10 cellular contexts compared by ENCODE assay signal in genomic region chr12:96233941-96234461, GRCh38. TPM values are rescaled to one million over a fixed set of nuclear protein-coding genes. Genes with fewer than 3 reads are reported as not detected.
DNase-seq lines count a peak whose midpoint lies in the region; ATAC-seq, FAIRE-seq and TF ChIP-seq lines count a peak whose summit lies in the region.
"Had no signal": no experiment of that assay in that cellular context is flagged by ENCODE, and none has a peak within 500 bp of the region (broad histone marks: within the 10 kb centered on the region; RNA-seq: fewer than 3 reads in every experiment).

No MANE protein-coding gene starts in this region.

- H3K4me3 Mint-ChIP-seq in activated T-cell treated with anti-CD3 and anti-CD28 coated beads, Interleukin-2, amount 50 U/mL, for 72 hours = no peak overlapping the region

- no peaks in the 10 kb centered on the region for H3K9me3 Mint-ChIP-seq in activated T-cell treated with anti-CD3 and anti-CD28 coated beads, Interleukin-2, amount 50 U/mL, for 72 hours

- TF ChIP-seq EP300 in SK-N-SH (IDR thresholded peaks at IDR 0.05; ENCODE audit: borderline replicate concordance in 1 of 2, low read depth in 1 of 2, low read length in 1 of 2) (no peak), ovary (IDR thresholded peaks at IDR 0.05) (peak; percentile 76)

- TF ChIP-seq RAD21 in SK-N-SH (IDR thresholded peaks at IDR 0.05; ENCODE audit: low read length) = no peak

- no peak for FAIRE-seq in GM12891 (lab: Jason Lieb, UNC)

- POLR2A ChIA-PET in BJ (lab: Charles Lee) (no interaction called here), SK-N-SH (lab: Yijun Ruan, JAX) (interaction anchor here (0.5 kb wide), 1 partner anchor 119 kb away, joined by 4 read pairs; no protein-coding TSS in a partner anchor)

- ATAC-seq in activated T-cell treated with anti-CD3 and anti-CD28 coated beads, Interleukin-2, amount 50 U/mL, for 72 hours (replicated peaks in 1 of 2) = no peak
- no peak for ATAC-seq in HG03097 (IDR thresholded peaks at IDR 0.05; ENCODE audit: low FRiP score, unreplicated experiment)

- H3K79me2 ChIP-seq in SK-N-SH (ENCODE audit: insufficient read depth) = peaks cover 90% of the 10 kb centered on the region

- H3K27me3 ChIP-seq in BJ (ENCODE audit: control insufficient read depth, insufficient read depth, low read length) (no peaks in the 10 kb centered on the region), SK-N-SH (ENCODE audit: insufficient read depth) (no peaks in the 10 kb centered on the region), ovary (no peaks in the 10 kb centered on the region)
- H3K27me3 ChIP-seq: neutrophil had no signal

- no peaks in the 10 kb centered on the region for H3K27me3 Mint-ChIP-seq in activated T-cell treated with anti-CD3 and anti-CD28 coated beads, Interleukin-2, amount 50 U/mL, for 72 hours (ENCODE audit: low read depth)

- H3K36me3 Mint-ChIP-seq in activated T-cell treated with anti-CD3 and anti-CD28 coated beads, Interleukin-2, amount 50 U/mL, for 72 hours (ENCODE audit: insufficient read depth in 2 of 2) = peaks cover 4 to 21% of the 10 kb centered on the region in 2 donors

- H3K9me2 ChIP-seq in SK-N-SH = no peaks in the 10 kb centered on the region

- CTCF ChIA-PET in BJ (lab: Yijun Ruan, JAX) (interaction anchor here (0.6 to 2.2 kb wide), 7 partner anchors 14 to 283 kb away, joined by 3 to 5 read pairs (median 4); no protein-coding TSS in a partner anchor), SK-N-SH (lab: Yijun Ruan, JAX) (interaction anchor here (1.0 to 1.9 kb wide), 3 partner anchors 19 to 192 kb away, joined by 3 to 6 read pairs (median 5); no protein-coding TSS in a partner anchor)

- no peak overlapping the region for H3K4me3 ChIP-seq in BJ (ENCODE audit: low read depth, low read length)
- H3K4me3 ChIP-seq in SK-N-SH (ENCODE audit: low read depth in 2 of 2, low read length in 1 of 2) = no peak overlapping the region
- H3K4me3 ChIP-seq in fibroblast of villous mesenchyme (ENCODE audit: low read depth, low read length) = no peak overlapping the region
- no peak overlapping the region for H3K4me3 ChIP-seq in ovary

- TF ChIP-seq CTCF in BJ (IDR thresholded peaks at IDR 0.05; ENCODE audit: insufficient read depth, low read depth, low read length) (no peak), SK-N-SH (IDR thresholded peaks at IDR 0.05) (no peak), fibroblast of villous mesenchyme (IDR thresholded peaks at IDR 0.05; ENCODE audit: insufficient read depth, low read depth, low read length) (no peak), ovary (IDR thresholded peaks at IDR 0.05) (no peak)

- H3K9ac ChIP-seq in SK-N-SH = no peak overlapping the region

- H3K27ac Mint-ChIP-seq in activated T-cell treated with anti-CD3 and anti-CD28 coated beads, Interleukin-2, amount 50 U/mL, for 72 hours = no peak overlapping the region

- DNase-seq in BJ (ENCODE audit: low read depth) = peak; percentile 83
- DNase-seq in SK-N-SH = peak; percentile 53
- peak; percentile 82 for DNase-seq in fibroblast of villous mesenchyme (ENCODE audit: low read depth)
- peak; percentile 85 to 95 (median 93) for DNase-seq in ovary
- DNase-seq in GM12891 (ENCODE audit: insufficient read length, low spot score) = no peak
- no peak for DNase-seq in activated T-cell treated with anti-CD3 and anti-CD28 coated beads, Interleukin-2, amount 50 U/mL, for 72 hours
- DNase-seq in erythroblast (lab: John Stamatoyannopoulos, UW) = no peak
- DNase-seq: activated effector memory CD4-positive, alpha-beta T cell treated with anti-CD3 and anti-CD28 coated beads, Interleukin-2, amount 50 U/mL, for 16 hours had no signal

- H3K27ac ChIP-seq in SK-N-SH (ENCODE audit: low read depth in 2 of 2, low read length in 1 of 2) = no peak overlapping the region
- H3K27ac ChIP-seq in ovary = peak overlapping the region in 1 of 2 donors; percentile 61
- H3K27ac ChIP-seq: neutrophil had no signal

- H3K9me3 ChIP-seq in SK-N-SH = no peaks in the 10 kb centered on the region
- H3K9me3 ChIP-seq in ovary = no peaks in the 10 kb centered on the region
- H3K9me3 ChIP-seq: neutrophil had no signal

- H3K36me3 ChIP-seq in BJ (ENCODE audit: control insufficient read depth, insufficient read depth, low read length) (no peaks in the 10 kb centered on the region), SK-N-SH (replicated peaks in 1 of 2; ENCODE audit: control insufficient read depth in 1 of 2, insufficient read depth in 2 of 2, low read length in 1 of 2) (peaks cover 0 to 18% of the 10 kb centered on the region in 2 experiments), ovary (no peaks in the 10 kb centered on the region)
- H3K36me3 ChIP-seq: neutrophil had no signal

- peaks cover 95% of the 10 kb centered on the region for H4K20me1 ChIP-seq in SK-N-SH (ENCODE audit: insufficient read depth)

- H2AFZ ChIP-seq in SK-N-SH (ENCODE audit: low read depth) = no peak overlapping the region

- no peak overlapping the region for H3K4me2 ChIP-seq in SK-N-SH

- H3K4me1 Mint-ChIP-seq in activated T-cell treated with anti-CD3 and anti-CD28 coated beads, Interleukin-2, amount 50 U/mL, for 72 hours (ENCODE audit: low read depth) = peaks cover 47% of the 10 kb centered on the region

- peaks cover 18% of the 10 kb centered on the region for H3F3A ChIP-seq in SK-N-SH (replicated peaks; ENCODE audit: insufficient read depth)

- peaks cover 17 to 30% of the 10 kb centered on the region in 2 experiments for H3K4me1 ChIP-seq in SK-N-SH (ENCODE audit: control insufficient read depth in 1 of 2, insufficient read depth in 2 of 2, low read depth in 1 of 2, low read length in 1 of 2)
- peaks cover 21% of the 10 kb centered on the region for H3K4me1 ChIP-seq in ovary (ENCODE audit: insufficient read depth)

- intact Hi-C loops in ovary (cut with DNase I) = loop anchor here in 1 of 4 donors (5.0 kb wide), 1 partner anchor 163 kb away; no protein-coding TSS in a partner anchor

- no peak for TF ChIP-seq POLR2A in ovary (IDR thresholded peaks at IDR 0.05)
- TF ChIP-seq POLR2A in GM12891 (IDR thresholded peaks at IDR 0.05; ENCODE audit: low read depth, low read length) = no peak
- TF ChIP-seq POLR2A in erythroblast (IDR thresholded peaks at IDR 0.05; ENCODE audit: low read length) = no peak

- WGBS in SK-N-SH (ENCODE audit: low lambda C conversion rate) = 93% methylated on average over 8 of the region's 15 CpGs
- 31 to 62% (median 44%) methylated on average over 15 of the region's 15 CpGs for WGBS in ovary, 3 donors

TF ChIP-seq in SK-N-SH, 30 proteins besides CTCF, POLR2A, EP300 and RAD21:
- peak; percentile 28; the same call in 1 of the 2 replicates for TF ChIP-seq PBX3 (IDR thresholded peaks at IDR 0.05)
- TF ChIP-seq YY1 (IDR thresholded peaks at IDR 0.05; ENCODE audit: low read depth) = no peak
- TF ChIP-seq RXRA (IDR thresholded peaks at IDR 0.05; ENCODE audit: borderline replicate concordance, low read depth) = no peak
- no peak for TF ChIP-seq MEF2A (IDR thresholded peaks at IDR 0.05; ENCODE audit: borderline replicate concordance, low read depth)
- no peak for TF ChIP-seq SIN3A (IDR thresholded peaks at IDR 0.05; ENCODE audit: borderline replicate concordance, low read depth, low read length)
- TF ChIP-seq TAF1 (IDR thresholded peaks at IDR 0.05; ENCODE audit: borderline replicate concordance, low read depth, low read length) = no peak
TF ChIP-seq in SK-N-SH: peak in this region for 1.

TF ChIP-seq in GM12891, 5 proteins besides CTCF, POLR2A, EP300 and RAD21:
- TF ChIP-seq SPI1 (IDR thresholded peaks at IDR 0.05; ENCODE audit: low read depth, low read length) (no peak), POLR2AphosphoS5 (IDR thresholded peaks at IDR 0.05; ENCODE audit: low read depth, low read length) (no peak), TAF1 (IDR thresholded peaks at IDR 0.05; ENCODE audit: low read depth, low read length) (no peak), POU2F2 (IDR thresholded peaks at IDR 0.05; ENCODE audit: low read depth, low read length) (no peak), PAX5 (IDR thresholded peaks at IDR 0.05; ENCODE audit: insufficient read depth, low read length, severe bottlenecking) (no peak)

RNA-seq across cellular contexts. Expression of gene ELK3, which starts 39.8 kb away (rescaled TPM):
- polyA plus RNA-seq in BJ (2011; rRNA removed) (15.5 and 20.9 TPM in 2 replicates), SK-N-SH (2012; rRNA removed) (33.1 and 33.8 TPM in 2 replicates), ovary (10 to 100 TPM; 15.6 to 25.8 TPM)
- polyA minus RNA-seq in BJ (2011; rRNA and poly(A)+ RNA removed) = 13.0 and 23.2 TPM in 2 replicates
- 41.2 and 43.2 TPM in 2 replicates for polyA plus RNA-seq in SK-N-SH (2012; cell fraction: cytosol; rRNA removed)
- 11.3 and 16.9 TPM in 2 replicates for polyA plus RNA-seq in SK-N-SH (2012; cell fraction: nucleus; rRNA removed)
- total RNA-seq in fibroblast of villous mesenchyme (23.2 and 24.6 TPM in 2 replicates), ovary (10 to 100 TPM; 11.5 to 25.9 (median 15.2) TPM)
- 0.65 TPM for polyA plus RNA-seq in GM12891 (2012; ENCODE audit: low read depth, missing spikeins)
- 10 to 100 TPM; 31.2 to 34.9 TPM for total RNA-seq in activated T-cell treated with anti-CD3 and anti-CD28 coated beads, Interleukin-2, amount 50 U/mL, for 72 hours

Comparison
In these comparisons a context has a peak if more than half of its experiments do, and no peak if none do; other contexts are left out.
1. DNase-seq: peak in BJ (single experiment), SK-N-SH (single experiment), fibroblast of villous mesenchyme (single experiment) and ovary (5 of 5); none in GM12891 (single experiment), activated T-cell treated with anti-CD3 and anti-CD28 coated beads, Interleukin-2, amount 50 U/mL, for 72 hours (0 of 2) and erythroblast (0 of 2).